In genomic region chr3:6809349-6809748, GRCh38 we compare ENCODE assay signal across 27 cellular contexts. TPM values are rescaled to one million over a fixed set of nuclear protein-coding genes. Genes with fewer than 3 reads are reported as not detected.
"Had no signal": no experiment of that assay in that cellular context is flagged by ENCODE, and none has a peak within 500 bp of the region (broad histone marks: within the 10 kb centered on the region; RNA-seq: fewer than 3 reads in every experiment).

No MANE protein-coding gene starts in this region.

- H3K27me3 Mint-ChIP-seq: effector memory CD8-positive, alpha-beta T cell; natural killer cell treated with Interleukin-12 subunit alpha and Interleukin-12 subunit beta and Interleukin-15 and Interleukin-18, amount 100 ng/mL, for 72 hours had no signal

- H3K27me3 ChIP-seq: esophagus squamous epithelium, right atrium auricular region, tibial nerve, upper lobe of left lung had no signal

- H3K4me3 Mint-ChIP-seq: effector memory CD8-positive, alpha-beta T cell; immature natural killer cell; natural killer cell treated with Interleukin-12 subunit alpha and Interleukin-12 subunit beta and Interleukin-15 and Interleukin-18, amount 100 ng/mL, for 72 hours; stimulated activated memory B cell treated with anti-CD40 and anti-IgM and Interleukin-4, amounts not matched to agents 10 μg/mL and 1 μg/mL and 100 μg/mL, for 72 hours had no signal

- DNase-seq: cortex of kidney; effector memory CD8-positive, alpha-beta T cell; erythroblast; esophagus squamous epithelium; hypothalamus; immature natural killer cell; islet precursor cell; kidney glomerular epithelial cell; left ventricle myocardium superior; lower lobe of right lung; nucleus accumbens; stimulated activated CD4-positive, alpha-beta T cell treated with anti-CD3 and anti-CD28 coated beads, Interleukin-2, amount 100 ng/mL, for 24 hours; stimulated activated CD4-positive, alpha-beta T cell treated with anti-CD3 and anti-CD28 coated beads, Interleukin-4, amount 100 ng/mL, for 4 hours; stimulated activated naive CD8-positive, alpha-beta T cell treated with anti-CD3 and anti-CD28 coated beads, Interleukin-15, Interleukin-2, amounts not matched to agents 100 U/mL and 50 U/mL, for 24 hours; upper lobe of left lung had no signal

- H3K27ac Mint-ChIP-seq: effector memory CD8-positive, alpha-beta T cell; immature natural killer cell; natural killer cell treated with Interleukin-12 subunit alpha and Interleukin-12 subunit beta and Interleukin-15 and Interleukin-18, amount 100 ng/mL, for 72 hours; stimulated activated memory B cell treated with anti-CD40 and anti-IgM and Interleukin-4, amounts not matched to agents 10 μg/mL and 1 μg/mL and 100 μg/mL, for 72 hours had no signal

- H3K4me1 Mint-ChIP-seq: immature natural killer cell; stimulated activated memory B cell treated with anti-CD40 and anti-IgM and Interleukin-4, amounts not matched to agents 10 μg/mL and 1 μg/mL and 100 μg/mL, for 72 hours had no signal

- ATAC-seq: effector memory CD8-positive, alpha-beta T cell; left ventricle myocardium superior; lower lobe of right lung; natural killer cell treated with Interleukin-12 subunit alpha and Interleukin-12 subunit beta and Interleukin-15 and Interleukin-18, amount 100 ng/mL, for 72 hours; sciatic nerve; stimulated activated memory B cell treated with anti-CD40 and anti-IgM and Interleukin-4, amounts not matched to agents 10 μg/mL and 1 μg/mL and 100 μg/mL, for 72 hours; stimulated activated naive CD8-positive, alpha-beta T cell treated with anti-CD3 and anti-CD28 coated beads, Interleukin-15, Interleukin-2, amounts not matched to agents 100 U/mL and 50 U/mL, for 24 hours had no signal

- H3K36me3 Mint-ChIP-seq: immature natural killer cell; natural killer cell treated with Interleukin-12 subunit alpha and Interleukin-12 subunit beta and Interleukin-15 and Interleukin-18, amount 100 ng/mL, for 72 hours; stimulated activated memory B cell treated with anti-CD40 and anti-IgM and Interleukin-4, amounts not matched to agents 10 μg/mL and 1 μg/mL and 100 μg/mL, for 72 hours had no signal

- H3K36me3 ChIP-seq: esophagus squamous epithelium, lower lobe of right lung, prostate gland, right atrium auricular region, thoracic aorta, tibial nerve, upper lobe of left lung had no signal

- H3K27ac ChIP-seq: esophagus squamous epithelium, lower lobe of right lung, prostate gland, right atrium auricular region, thoracic aorta, tibial nerve, upper lobe of left lung had no signal

- H3K4me1 ChIP-seq: esophagus squamous epithelium, lower lobe of right lung, prostate gland, right atrium auricular region, tibial nerve, upper lobe of left lung had no signal

- FAIRE-seq: endometrium, frontal cortex had no signal

- H3K9me3 Mint-ChIP-seq: stimulated activated memory B cell treated with anti-CD40 and anti-IgM and Interleukin-4, amounts not matched to agents 10 μg/mL and 1 μg/mL and 100 μg/mL, for 72 hours had no signal

- H3K9me3 ChIP-seq: esophagus squamous epithelium, lower lobe of right lung, prostate gland, right atrium auricular region, thoracic aorta, tibial nerve, upper lobe of left lung had no signal

- H3K4me3 ChIP-seq: esophagus squamous epithelium, lower lobe of right lung, prostate gland, right atrium auricular region, thoracic aorta, tibial nerve, upper lobe of left lung had no signal

RNA-seq across cellular contexts. Expression of gene GRM7, which starts 51.6 kb away (rescaled TPM):
- total RNA-seq: dermis microvascular lymphatic vessel endothelial cell; left ventricle myocardium superior; mononuclear cell; natural killer cell treated with Interleukin-12 subunit alpha and Interleukin-12 subunit beta and Interleukin-15 and Interleukin-18, amount 100 ng/mL, for 72 hours; osteocyte; right atrium auricular region had no signal
